ENCODE assay signal across 1 cellular context in the genomic region with DNA sequence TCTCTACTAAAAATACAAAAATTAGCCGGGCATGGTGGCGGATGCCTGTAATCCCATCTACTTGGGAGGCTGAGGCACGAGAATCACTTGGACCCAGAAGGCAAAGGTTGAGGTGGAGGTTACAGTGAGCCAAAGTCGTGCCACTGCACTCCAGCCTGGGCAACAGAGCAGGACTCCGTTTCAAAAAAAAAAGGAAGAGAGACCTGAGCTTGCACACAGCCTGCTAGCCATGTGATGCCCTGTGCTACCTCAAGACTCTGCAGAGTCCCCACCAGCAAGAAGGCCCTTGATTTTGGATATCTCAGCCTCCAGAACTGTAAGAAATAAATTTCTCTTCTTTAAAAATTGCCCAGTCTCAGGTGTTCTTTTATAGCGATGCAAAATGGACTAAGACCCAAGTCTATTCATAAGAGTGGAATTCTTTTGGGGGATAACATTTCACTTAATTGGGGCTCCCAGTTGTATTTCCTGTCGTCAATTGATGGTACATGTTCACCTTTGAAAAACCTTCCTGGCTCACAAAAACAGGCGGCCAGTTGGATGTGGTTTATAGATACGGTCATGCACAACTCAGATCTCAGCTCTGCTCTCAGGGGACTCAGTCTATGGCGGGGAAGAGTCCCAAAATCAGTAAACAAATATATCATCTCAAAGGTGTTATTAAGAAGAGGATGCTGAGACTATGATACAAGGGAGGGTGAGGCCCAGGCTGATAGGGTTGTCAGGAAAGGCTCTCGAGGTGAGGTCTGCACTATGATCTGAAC.
TF ChIP-seq lines count a peak whose summit lies in the region.

No MANE protein-coding gene starts in this region.

TF ChIP-seq in HepG2, 621 proteins besides CTCF, POLR2A, EP300 and RAD21:
- TF ChIP-seq ZNF570 (CRISPR knock-in tag; IDR thresholded peaks at IDR 0.05; ENCODE audit: borderline replicate concordance) (no peak), MEIS1 (CRISPR knock-in tag; IDR thresholded peaks at IDR 0.05; ENCODE audit: borderline replicate concordance) (no peak), ZNF703 (CRISPR knock-in tag; IDR thresholded peaks at IDR 0.05; ENCODE audit: borderline replicate concordance) (no peak), NFATC3 (CRISPR knock-in tag; IDR thresholded peaks at IDR 0.05) (no peak)
- TF ChIP-seq, protein P1, sequence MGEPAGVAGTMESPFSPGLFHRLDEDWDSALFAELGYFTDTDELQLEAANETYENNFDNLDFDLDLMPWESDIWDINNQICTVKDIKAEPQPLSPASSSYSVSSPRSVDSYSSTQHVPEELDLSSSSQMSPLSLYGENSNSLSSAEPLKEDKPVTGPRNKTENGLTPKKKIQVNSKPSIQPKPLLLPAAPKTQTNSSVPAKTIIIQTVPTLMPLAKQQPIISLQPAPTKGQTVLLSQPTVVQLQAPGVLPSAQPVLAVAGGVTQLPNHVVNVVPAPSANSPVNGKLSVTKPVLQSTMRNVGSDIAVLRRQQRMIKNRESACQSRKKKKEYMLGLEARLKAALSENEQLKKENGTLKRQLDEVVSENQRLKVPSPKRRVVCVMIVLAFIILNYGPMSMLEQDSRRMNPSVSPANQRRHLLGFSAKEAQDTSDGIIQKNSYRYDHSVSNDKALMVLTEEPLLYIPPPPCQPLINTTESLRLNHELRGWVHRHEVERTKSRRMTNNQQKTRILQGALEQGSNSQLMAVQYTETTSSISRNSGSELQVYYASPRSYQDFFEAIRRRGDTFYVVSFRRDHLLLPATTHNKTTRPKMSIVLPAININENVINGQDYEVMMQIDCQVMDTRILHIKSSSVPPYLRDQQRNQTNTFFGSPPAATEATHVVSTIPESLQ (CRISPR knock-in tag; conservative IDR thresholded peaks at IDR 0.05), result no peak
